Comparison of ENCODE assay signal across 28 cellular contexts in genomic region chr7:75998038-75998437, GRCh38.
"Had no signal": no experiment of that assay in that cellular context is flagged by ENCODE, and none has a peak within 500 bp of the region (broad histone marks: within the 10 kb centered on the region; RNA-seq: fewer than 3 reads in every experiment).

No MANE protein-coding gene starts in this region.

- H3K27ac Mint-ChIP-seq: mesothelial cell of epicardium; nephron progenitor cell; neural progenitor cell; progenitor cell of endocrine pancreas; stimulated activated memory B cell treated with anti-CD40 and anti-IgM and Interleukin-4, amounts not matched to agents 10 μg/mL and 1 μg/mL and 100 μg/mL, for 72 hours; stimulated activated naive CD8-positive, alpha-beta T cell treated with anti-CD3 and anti-CD28 coated beads, Interleukin-15, amount 100 ng/mL, for 72 hours had no signal

- H3K27me3 Mint-ChIP-seq: naive thymus-derived CD4-positive, alpha-beta T cell; progenitor cell of endocrine pancreas; stimulated activated memory B cell treated with anti-CD40 and anti-IgM and Interleukin-4, amounts not matched to agents 10 μg/mL and 1 μg/mL and 100 μg/mL, for 72 hours; stimulated activated naive CD8-positive, alpha-beta T cell treated with anti-CD3 and anti-CD28 coated beads, Interleukin-15, amount 100 ng/mL, for 72 hours had no signal

- H3K9me3 Mint-ChIP-seq: mesothelial cell of epicardium; naive thymus-derived CD4-positive, alpha-beta T cell; nephron progenitor cell; stimulated activated memory B cell treated with anti-CD40 and anti-IgM and Interleukin-4, amounts not matched to agents 10 μg/mL and 1 μg/mL and 100 μg/mL, for 72 hours; stimulated activated naive CD8-positive, alpha-beta T cell treated with anti-CD3 and anti-CD28 coated beads, Interleukin-15, amount 100 ng/mL, for 72 hours had no signal

- H3K9me3 ChIP-seq: left ventricle myocardium inferior, mucosa of descending colon, ovary, right atrium auricular region, right lobe of liver, testis, thyroid gland, transverse colon, upper lobe of left lung, vagina had no signal

- H3K27ac ChIP-seq: hepatocyte, left ventricle myocardium inferior, neural progenitor cell, ovary, right atrium auricular region, right lobe of liver, testis, thyroid gland, transverse colon, vagina had no signal

- H3K4me1 Mint-ChIP-seq: mesothelial cell of epicardium had no signal

- H3K4me3 ChIP-seq: hepatocyte, left ventricle myocardium inferior, lung, mucosa of descending colon, neural progenitor cell, ovary, right atrium auricular region, right lobe of liver, smooth muscle cell, testis, thyroid gland, transverse colon, upper lobe of left lung, vagina had no signal

- H3K36me3 ChIP-seq: neural progenitor cell, ovary had no signal

- H3K27me3 ChIP-seq: hepatocyte, neural progenitor cell, ovary, right atrium auricular region, right lobe of liver, testis, thyroid gland, transverse colon, upper lobe of left lung, vagina had no signal

- DNase-seq: islet precursor cell; left ventricle myocardium inferior; mesendoderm; mucosa of descending colon; naive thymus-derived CD4-positive, alpha-beta T cell; nephron progenitor cell; right lobe of liver; stimulated activated CD4-positive, alpha-beta T cell treated with anti-CD3 and anti-CD28 coated beads, Interleukin-1b, Interleukin-23, amount 100 ng/mL, for 48 hours; stimulated activated CD4-positive, alpha-beta T cell treated with anti-CD3 and anti-CD28 coated beads, Interleukin-2, amount 100 ng/mL, for 48 hours; stimulated activated CD4-positive, alpha-beta T cell treated with anti-CD3 and anti-CD28 coated beads, Interleukin-4, amount 100 ng/mL, for 4 hours; stimulated activated CD8-positive, alpha-beta memory T cell treated with anti-CD3 and anti-CD28 coated beads, Interleukin-4, amount 100 ng/mL, for 48 hours; stimulated activated naive CD4-positive, alpha-beta T cell treated with Interleukin-2 at 50 U/mL for 16 hours; stimulated activated naive CD8-positive, alpha-beta T cell treated with anti-CD3 and anti-CD28 coated beads, Interleukin-15, amount 100 ng/mL, for 72 hours; substantia nigra; testis; thyroid gland; transverse colon; upper lobe of left lung had no signal

- H3K4me3 Mint-ChIP-seq: mesothelial cell of epicardium; nephron progenitor cell; neural progenitor cell; stimulated activated memory B cell treated with anti-CD40 and anti-IgM and Interleukin-4, amounts not matched to agents 10 μg/mL and 1 μg/mL and 100 μg/mL, for 72 hours; stimulated activated naive CD8-positive, alpha-beta T cell treated with anti-CD3 and anti-CD28 coated beads, Interleukin-15, amount 100 ng/mL, for 72 hours had no signal

- ATAC-seq: mucosa of descending colon; right lobe of liver; stimulated activated memory B cell treated with anti-CD40 and anti-IgM and Interleukin-4, amounts not matched to agents 10 μg/mL and 1 μg/mL and 100 μg/mL, for 72 hours; stimulated activated naive CD8-positive, alpha-beta T cell treated with anti-CD3 and anti-CD28 coated beads, Interleukin-15, amount 100 ng/mL, for 72 hours had no signal
